In genomic region chr7:2431260-2431867, GRCh38 we compare ENCODE assay signal across 9 cellular contexts. TPM values are rescaled to one million over a fixed set of nuclear protein-coding genes. Genes with fewer than 3 reads are reported as not detected.
DNase-seq lines count a peak whose midpoint lies in the region; ATAC-seq and TF ChIP-seq lines count a peak whose summit lies in the region.
"Had no signal": no experiment of that assay in that cellular context is flagged by ENCODE, and none has a peak within 500 bp of the region (broad histone marks: within the 10 kb centered on the region; RNA-seq: fewer than 3 reads in every experiment).

No MANE protein-coding gene starts in this region.

- H3K4me1 ChIP-seq in OCI-LY1 (ENCODE audit: insufficient read depth, low read length, severe bottlenecking) (no peaks in the 10 kb centered on the region), parathyroid adenoma (peaks cover 5% of the 10 kb centered on the region), neuronal stem cell (ENCODE audit: control insufficient read depth in 2 of 2, insufficient read depth in 1 of 2, low read depth in 1 of 2, low read length in 2 of 2) (no peaks in the 10 kb centered on the region)

- H4K20me1 ChIP-seq in OCI-LY1 (ENCODE audit: insufficient read depth, low read length), result no peaks in the 10 kb centered on the region

- H3K4me2 ChIP-seq in OCI-LY1 (ENCODE audit: low read length), result no peak overlapping the region
- no peak overlapping the region for H3K4me2 ChIP-seq in parathyroid adenoma (ENCODE audit: low read length)
- no peak overlapping the region for H3K4me2 ChIP-seq in neuronal stem cell (ENCODE audit: insufficient read depth, low read length, poor library complexity, severe bottlenecking)

- H3K23ac ChIP-seq in neuronal stem cell (ENCODE audit: low read depth, low read length, poor library complexity), result no peak overlapping the region

- H2AFZ ChIP-seq in OCI-LY1 (ENCODE audit: low read length) (no peak overlapping the region), parathyroid adenoma (no peak overlapping the region), neuronal stem cell (ENCODE audit: low read length) (no peak overlapping the region)

- H2AK5ac ChIP-seq in neuronal stem cell (ENCODE audit: low read depth, low read length), result no peak overlapping the region

- H4K91ac ChIP-seq in neuronal stem cell (ENCODE audit: low read depth, low read length, poor library complexity), result no peak overlapping the region

- no peak overlapping the region for H3K18ac ChIP-seq in neuronal stem cell (ENCODE audit: low read length)

- H3K9ac ChIP-seq in OCI-LY1 (ENCODE audit: low read length) (no peak overlapping the region), parathyroid adenoma (no peak overlapping the region), neuronal stem cell (ENCODE audit: low read depth, low read length, poor library complexity) (no peak overlapping the region)

- peaks cover 5% of the 10 kb centered on the region for H3K79me1 ChIP-seq in neuronal stem cell (ENCODE audit: low read depth, low read length)

- in situ Hi-C loops in astrocyte of the spinal cord (cut with HindIII; ENCODE audit: low sequenced_read_pairs), result no loop called here

- H2BK12ac ChIP-seq in neuronal stem cell (ENCODE audit: low read length), result no peak overlapping the region

- H3K9me2 ChIP-seq in OCI-LY1 (ENCODE audit: low read depth, low read length), result no peaks in the 10 kb centered on the region

- no peaks in the 10 kb centered on the region for H3K27me3 ChIP-seq in OCI-LY1 (ENCODE audit: insufficient read depth, low read length)
- H3K27me3 ChIP-seq in parathyroid adenoma (ENCODE audit: control insufficient read depth, insufficient read depth, low read length), result no peaks in the 10 kb centered on the region
- no peaks in the 10 kb centered on the region for H3K27me3 ChIP-seq in neuronal stem cell (ENCODE audit: control insufficient read depth in 3 of 3, insufficient read depth in 3 of 3, low read depth in 1 of 3, low read length in 3 of 3)

- no peak overlapping the region for H2BK120ac ChIP-seq in neuronal stem cell (ENCODE audit: low read depth, low read length)

- no peak overlapping the region for H3K14ac ChIP-seq in neuronal stem cell (ENCODE audit: low read length)

- no CpG with 5 or more reads among the region's 3 CpGs for WGBS in neuronal stem cell (ENCODE audit: extremely low coverage in 2 of 2, insufficient read length in 2 of 2, insufficient replicate concordance in 1 of 2), 2 donors

- H3K9me3 ChIP-seq in OCI-LY1 (ENCODE audit: low read length) (no peaks in the 10 kb centered on the region), parathyroid adenoma (ENCODE audit: control insufficient read depth, low read length) (no peaks in the 10 kb centered on the region), neuronal stem cell (replicated peaks in 1 of 2; ENCODE audit: control insufficient read depth in 2 of 2, insufficient read depth in 1 of 2, low read depth in 1 of 2, low read length in 2 of 2) (peaks cover 5 to 9% of the 10 kb centered on the region in 2 donors)

- H3F3A ChIP-seq in OCI-LY1 (ENCODE audit: insufficient read depth, low read length), result no peaks in the 10 kb centered on the region

- TF ChIP-seq CTCF in GM12865 (IDR thresholded peaks at IDR 0.05; ENCODE audit: insufficient read depth, low read depth, low read length, missing control alignments), result peak; percentile 46
- TF ChIP-seq CTCF in OCI-LY1 (IDR thresholded peaks at IDR 0.05; ENCODE audit: low read length), result peak; percentile 66
- TF ChIP-seq CTCF in astrocyte of the spinal cord (IDR thresholded peaks at IDR 0.05; ENCODE audit: low read depth, low read length), result peak; percentile 56
- peak; percentile 32 for TF ChIP-seq CTCF in parathyroid adenoma (IDR thresholded peaks at IDR 0.05)

- H3K4ac ChIP-seq in neuronal stem cell (ENCODE audit: low read length), result no peak overlapping the region

- no peak overlapping the region for H2BK5ac ChIP-seq in neuronal stem cell (ENCODE audit: low read length)

- DNase-seq in GM12865 (ENCODE audit: low read depth), result no peak
- no peak for DNase-seq in astrocyte of the spinal cord (ENCODE audit: low read depth, low spot score)
- no peak for DNase-seq in NCI-H526 treated with DMSO at 0.1 percent for 48 hours (lab: John Stamatoyannopoulos, UW)
- no peak for DNase-seq in neuronal stem cell (ENCODE audit: low spot score)

- H3K79me2 ChIP-seq in OCI-LY1 (ENCODE audit: insufficient read depth, low read length) (no peaks in the 10 kb centered on the region), parathyroid adenoma (peaks cover 6% of the 10 kb centered on the region)

- no peak overlapping the region for H3K27ac ChIP-seq in OCI-LY1 (ENCODE audit: low read depth, low read length, poor library complexity, severe bottlenecking)
- no peak overlapping the region for H3K27ac ChIP-seq in parathyroid adenoma
- no peak overlapping the region for H3K27ac ChIP-seq in neuronal stem cell (replicated peaks; ENCODE audit: low read length)

- H3K36me3 ChIP-seq in OCI-LY1 (ENCODE audit: insufficient read depth, low read length) (no peaks in the 10 kb centered on the region; the same call in 1 of the 2 replicates), parathyroid adenoma (ENCODE audit: control insufficient read depth, insufficient read depth, low read length) (no peaks in the 10 kb centered on the region), neuronal stem cell (replicated peaks in 1 of 2; ENCODE audit: control insufficient read depth in 2 of 2, insufficient read depth in 2 of 2, low read length in 2 of 2) (peaks cover 7 to 34% of the 10 kb centered on the region in 2 donors)

- no peak for ATAC-seq in HG02759 (IDR thresholded peaks at IDR 0.05; ENCODE audit: unreplicated experiment)
- ATAC-seq in GM19023 (IDR thresholded peaks at IDR 0.05; ENCODE audit: unreplicated experiment), result no peak
- ATAC-seq: Panc1 had no signal

- H3K4me3 ChIP-seq in GM12865 (ENCODE audit: low read depth, low read length) (no peak overlapping the region), OCI-LY1 (ENCODE audit: low read depth, low read length, poor library complexity, severe bottlenecking) (no peak overlapping the region), astrocyte of the spinal cord (ENCODE audit: low read depth, low read length) (no peak overlapping the region), parathyroid adenoma (ENCODE audit: low read depth, low read length) (no peak overlapping the region), neuronal stem cell (ENCODE audit: low read length in 2 of 2) (peak overlapping the region in 1 of 2 donors; percentile 0)

- no peak overlapping the region for H2BK15ac ChIP-seq in neuronal stem cell (ENCODE audit: low read length)

- no peak overlapping the region for H4K8ac ChIP-seq in neuronal stem cell (ENCODE audit: low read depth, low read length)

RNA-seq across cellular contexts. Expression of gene CHST12, which starts 28.0 kb away (rescaled TPM):
- 12.5 TPM for polyA plus RNA-seq in neuronal stem cell (2013, experiment 1 of 2)
- polyA plus RNA-seq in neuronal stem cell (2013, experiment 2 of 2), result 12.7 TPM

RNA-seq across cellular contexts. Expression of gene GRIFIN, which starts 44.8 kb away (rescaled TPM):
- polyA plus RNA-seq in neuronal stem cell (2013, experiment 1 of 2), result not detected
- polyA plus RNA-seq in neuronal stem cell (2013, experiment 2 of 2), result not detected
